In the genomic region with DNA sequence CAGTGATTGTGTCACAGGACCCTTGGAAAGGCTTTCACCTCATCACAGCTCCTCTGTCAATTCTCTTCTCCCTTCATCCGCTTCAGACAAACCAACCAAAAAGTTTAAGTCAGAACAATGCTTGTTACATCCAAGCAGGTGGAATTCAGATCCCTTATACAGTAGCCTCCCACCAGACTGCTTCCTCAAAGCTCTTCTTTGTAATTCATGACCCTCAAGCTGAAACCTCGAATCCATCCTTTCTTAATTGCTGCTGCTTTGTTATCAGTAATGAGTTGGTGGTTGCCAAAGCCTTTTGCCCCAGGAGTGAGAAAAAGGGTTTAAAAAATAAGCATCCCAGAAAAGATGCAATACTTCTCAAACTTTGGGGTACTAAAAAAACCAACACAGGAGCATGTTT, we compare ENCODE assay signal across 1 cellular context.
TF ChIP-seq lines count a peak whose summit lies in the region.

No MANE protein-coding gene starts in this region.

TF ChIP-seq in A549, 52 proteins besides CTCF, POLR2A, EP300 and RAD21:
- TF ChIP-seq KDM5A (IDR thresholded peaks at IDR 0.05) (no peak), JUNB (IDR thresholded peaks at IDR 0.05) (no peak), NFE2L2 (conservative IDR thresholded peaks at IDR 0.05; ENCODE audit: low read length) (no peak), RARB (CRISPR knock-in tag; IDR thresholded peaks at IDR 0.05) (no peak), KDM1A (IDR thresholded peaks at IDR 0.05; ENCODE audit: low read depth) (no peak), REST (IDR thresholded peaks at IDR 0.05) (no peak), CBX8 (IDR thresholded peaks at IDR 0.05) (no peak), NR3C1 (IDR thresholded peaks at IDR 0.05) (no peak), ZFP36 (IDR thresholded peaks at IDR 0.05; ENCODE audit: borderline replicate concordance, partially characterized antibody) (no peak), BHLHE40 (IDR thresholded peaks at IDR 0.05; ENCODE audit: low read depth, low read length) (no peak), SREBF2 (IDR thresholded peaks at IDR 0.05) (no peak), ZNF302 (CRISPR knock-in tag; IDR thresholded peaks at IDR 0.05) (no peak), CHD2 (IDR thresholded peaks at IDR 0.05; ENCODE audit: low read length, partially characterized antibody) (no peak), USF2 (IDR thresholded peaks at IDR 0.05) (no peak), ELK1 (IDR thresholded peaks at IDR 0.05; ENCODE audit: low read depth, low read length) (no peak), SMC3 (IDR thresholded peaks at IDR 0.05) (no peak)
